25 cellular contexts compared by ENCODE assay signal in the genomic region with DNA sequence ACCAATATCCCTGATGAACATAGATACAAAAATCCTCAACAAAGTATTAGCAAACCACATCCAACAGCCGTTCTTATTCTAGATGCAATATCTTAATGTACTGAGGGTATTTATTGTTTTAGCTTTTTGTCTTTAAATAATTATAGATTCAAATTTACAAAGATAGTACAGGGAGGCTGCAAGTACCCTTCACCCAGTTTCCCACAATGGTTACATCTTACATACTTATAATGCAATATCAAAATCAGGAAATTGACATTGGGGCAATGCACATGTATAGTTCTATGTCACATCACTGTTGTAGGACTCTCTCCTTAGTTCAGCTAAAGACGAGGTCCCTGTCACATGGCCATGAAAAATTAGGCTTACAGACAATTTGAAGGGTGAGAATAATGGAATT.
"Had no signal": no experiment of that assay in that cellular context is flagged by ENCODE, and none has a peak within 500 bp of the region (broad histone marks: within the 10 kb centered on the region; RNA-seq: fewer than 3 reads in every experiment).

No MANE protein-coding gene starts in this region.

- H3K9me3 Mint-ChIP-seq: effector memory CD8-positive, alpha-beta T cell had no signal

- H3K4me3 ChIP-seq: colonic mucosa, coronary artery, dorsolateral prefrontal cortex, esophagus muscularis mucosa, esophagus squamous epithelium, gastrocnemius medialis, gastroesophageal sphincter, heart left ventricle, heart right ventricle had no signal

- H3K4me3 Mint-ChIP-seq: dendritic cell treated with granulocyte-macrophage colony-stimulating factor and Interleukin-4, amounts not matched to agents 40 ng/mL and 50 ng/mL, for 4 days; effector memory CD8-positive, alpha-beta T cell; endodermal cell had no signal

- H3K27ac ChIP-seq: colonic mucosa, coronary artery, dorsolateral prefrontal cortex, epithelial cell of prostate, esophagus muscularis mucosa, esophagus squamous epithelium, foreskin keratinocyte, gastrocnemius medialis, gastroesophageal sphincter, heart left ventricle, heart right ventricle had no signal

- H3K4me1 Mint-ChIP-seq: endodermal cell had no signal

- H3K4me1 ChIP-seq: colonic mucosa, esophagus muscularis mucosa, esophagus squamous epithelium, foreskin keratinocyte, gastrocnemius medialis, gastroesophageal sphincter had no signal

- ATAC-seq: effector memory CD8-positive, alpha-beta T cell; esophagus mucosa; foreskin keratinocyte; gastrocnemius medialis; gastroesophageal sphincter; heart left ventricle; heart right ventricle had no signal

- H3K27me3 ChIP-seq: colonic mucosa, esophagus muscularis mucosa, esophagus squamous epithelium, foreskin keratinocyte, gastrocnemius medialis, gastroesophageal sphincter, heart left ventricle had no signal

- H3K9me3 ChIP-seq: colonic mucosa, esophagus muscularis mucosa, esophagus squamous epithelium, gastrocnemius medialis had no signal

- H3K27ac Mint-ChIP-seq: dendritic cell treated with granulocyte-macrophage colony-stimulating factor and Interleukin-4, amounts not matched to agents 40 ng/mL and 50 ng/mL, for 4 days; endodermal cell had no signal

- H3K36me3 ChIP-seq: colonic mucosa, esophagus muscularis mucosa, esophagus squamous epithelium, gastrocnemius medialis, gastroesophageal sphincter, heart left ventricle, heart right ventricle had no signal

- H3K27me3 Mint-ChIP-seq: dendritic cell treated with granulocyte-macrophage colony-stimulating factor and Interleukin-4, amounts not matched to agents 40 ng/mL and 50 ng/mL, for 4 days; effector memory CD8-positive, alpha-beta T cell had no signal

- DNase-seq: colonic mucosa; cortex of kidney; dermis blood vessel endothelial cell; dorsolateral prefrontal cortex; effector CD4-positive, alpha-beta T cell; effector CD8-positive, alpha-beta T cell; effector memory CD4-positive, alpha-beta T cell; effector memory CD8-positive, alpha-beta T cell; endodermal cell; erythroblast; esophagus squamous epithelium; foreskin fibroblast; foreskin keratinocyte; foreskin melanocyte; gastrocnemius medialis; glutamatergic neuron; head of caudate nucleus; heart left ventricle; heart right ventricle had no signal
